In genomic region chr16:27468941-27469531, GRCh38 we compare ENCODE assay signal across 23 cellular contexts.
"Had no signal": no experiment of that assay in that cellular context is flagged by ENCODE, and none has a peak within 500 bp of the region (broad histone marks: within the 10 kb centered on the region; RNA-seq: fewer than 3 reads in every experiment).

No MANE protein-coding gene starts in this region.

- H3K27me3 Mint-ChIP-seq: activated CD4-positive, alpha-beta memory T cell treated with anti-CD3 and anti-CD28 coated beads for 36 hours; activated CD4-positive, alpha-beta T cell treated with anti-CD3 and anti-CD28 coated beads, Interleukin-2, amount 10 ng/mL, durations not matched to agents 24 days and 14 days; activated T-helper 17 cell treated with anti-CD3 and anti-CD28 coated beads, Interleukin-2, amount 50 U/mL, for 72 hours; naive B cell; stimulated activated naive B cell treated with anti-CD40 and anti-IgM and Interleukin-4, amounts not matched to agents 10 μg/mL and 1 μg/mL and 100 μg/mL, for 72 hours; T-helper 17 cell had no signal

- H3K9ac ChIP-seq: neural progenitor cell had no signal

- H2AFZ ChIP-seq: neural progenitor cell had no signal

- H3K4me3 Mint-ChIP-seq: activated CD4-positive, alpha-beta memory T cell treated with anti-CD3 and anti-CD28 coated beads for 36 hours; activated CD4-positive, alpha-beta T cell treated with anti-CD3 and anti-CD28 coated beads, Interleukin-2, amount 10 ng/mL, durations not matched to agents 24 days and 14 days; activated T-cell treated with anti-CD3 and anti-CD28 coated beads, Interleukin-2, amount 50 U/mL, for 4 hours; activated T-helper 17 cell treated with anti-CD3 and anti-CD28 coated beads, Interleukin-2, amount 50 U/mL, for 72 hours; naive B cell; neural progenitor cell; stimulated activated naive B cell treated with anti-CD40 and anti-IgM and Interleukin-4, amounts not matched to agents 10 μg/mL and 1 μg/mL and 100 μg/mL, for 72 hours had no signal

- H3K4me3 ChIP-seq: heart left ventricle, lower lobe of right lung, neural progenitor cell, skin epidermis, tibial nerve had no signal

- H3K27ac Mint-ChIP-seq: activated CD4-positive, alpha-beta memory T cell treated with anti-CD3 and anti-CD28 coated beads for 36 hours; activated CD4-positive, alpha-beta T cell treated with anti-CD3 and anti-CD28 coated beads, Interleukin-2, amount 10 ng/mL, durations not matched to agents 24 days and 14 days; neural progenitor cell; stimulated activated naive B cell treated with anti-CD40 and anti-IgM and Interleukin-4, amounts not matched to agents 10 μg/mL and 1 μg/mL and 100 μg/mL, for 72 hours had no signal

- DNase-seq: activated CD4-positive, alpha-beta memory T cell treated with anti-CD3 and anti-CD28 coated beads for 36 hours; activated CD4-positive, alpha-beta T cell treated with anti-CD3 and anti-CD28 coated beads, Interleukin-2, amount 10 ng/mL, durations not matched to agents 24 days and 14 days; activated CD4-positive, CD25-positive, alpha-beta regulatory T cell treated with anti-CD3 and anti-CD28 coated beads, Interleukin-2, amount 50 U/mL, for 72 hours; activated gamma-delta T cell treated with Interleukin-2 at 50 U/mL for 16 hours; activated naive CD4-positive, alpha-beta T cell treated with anti-CD3 and anti-CD28 coated beads, Interleukin-2, amount 50 U/mL, for 16 hours; activated T-cell treated with anti-CD3 and anti-CD28 coated beads, Interleukin-2, amount 50 U/mL, for 4 hours; amniotic stem cell; foreskin fibroblast; lower lobe of right lung; naive B cell; stimulated activated CD4-positive, alpha-beta T cell treated with anti-CD3 and anti-CD28 coated beads, Interleukin-1b, Interleukin-23, amount 100 ng/mL, for 48 hours; stimulated activated CD4-positive, alpha-beta T cell treated with anti-CD3 and anti-CD28 coated beads, Interleukin-4, amount 100 ng/mL, for 4 hours; stimulated activated CD8-positive, alpha-beta memory T cell treated with anti-CD3 and anti-CD28 coated beads, Interleukin-4, amount 100 ng/mL, for 48 hours; stimulated activated naive B cell treated with anti-CD40 and anti-IgM and Interleukin-4, amounts not matched to agents 10 μg/mL and 1 μg/mL and 100 μg/mL, for 72 hours; T-helper 17 cell had no signal

- H3K4me2 ChIP-seq: neural progenitor cell had no signal

- H3K27me3 ChIP-seq: heart left ventricle, neural progenitor cell, tibial nerve had no signal

- H3K9me3 Mint-ChIP-seq: activated CD4-positive, alpha-beta memory T cell treated with anti-CD3 and anti-CD28 coated beads for 36 hours; activated CD4-positive, alpha-beta T cell treated with anti-CD3 and anti-CD28 coated beads, Interleukin-2, amount 10 ng/mL, durations not matched to agents 24 days and 14 days; activated T-cell treated with anti-CD3 and anti-CD28 coated beads, Interleukin-2, amount 50 U/mL, for 4 hours; activated T-helper 17 cell treated with anti-CD3 and anti-CD28 coated beads, Interleukin-2, amount 50 U/mL, for 72 hours; naive B cell; neural progenitor cell; stimulated activated naive B cell treated with anti-CD40 and anti-IgM and Interleukin-4, amounts not matched to agents 10 μg/mL and 1 μg/mL and 100 μg/mL, for 72 hours had no signal

- H3K4me1 Mint-ChIP-seq: activated CD4-positive, alpha-beta T cell treated with anti-CD3 and anti-CD28 coated beads, Interleukin-2, amount 10 ng/mL, durations not matched to agents 24 days and 14 days; naive B cell; neural progenitor cell had no signal

- ATAC-seq: activated T-cell treated with anti-CD3 and anti-CD28 coated beads, Interleukin-2, amount 50 U/mL, for 4 hours; activated T-helper 17 cell treated with anti-CD3 and anti-CD28 coated beads, Interleukin-2, amount 50 U/mL, for 72 hours; esophagus mucosa; heart left ventricle; left lobe of liver; lower lobe of right lung; sciatic nerve; stimulated activated naive B cell treated with anti-CD40 and anti-IgM and Interleukin-4, amounts not matched to agents 10 μg/mL and 1 μg/mL and 100 μg/mL, for 72 hours; T-helper 17 cell had no signal

- H3K27ac ChIP-seq: heart left ventricle, neural progenitor cell, skin epidermis, tibial nerve had no signal

- H3K4me1 ChIP-seq: neural progenitor cell had no signal

- H3K9me3 ChIP-seq: heart left ventricle, lower lobe of right lung, tibial nerve had no signal
